11 cellular contexts compared by ENCODE assay signal in the genomic region with DNA sequence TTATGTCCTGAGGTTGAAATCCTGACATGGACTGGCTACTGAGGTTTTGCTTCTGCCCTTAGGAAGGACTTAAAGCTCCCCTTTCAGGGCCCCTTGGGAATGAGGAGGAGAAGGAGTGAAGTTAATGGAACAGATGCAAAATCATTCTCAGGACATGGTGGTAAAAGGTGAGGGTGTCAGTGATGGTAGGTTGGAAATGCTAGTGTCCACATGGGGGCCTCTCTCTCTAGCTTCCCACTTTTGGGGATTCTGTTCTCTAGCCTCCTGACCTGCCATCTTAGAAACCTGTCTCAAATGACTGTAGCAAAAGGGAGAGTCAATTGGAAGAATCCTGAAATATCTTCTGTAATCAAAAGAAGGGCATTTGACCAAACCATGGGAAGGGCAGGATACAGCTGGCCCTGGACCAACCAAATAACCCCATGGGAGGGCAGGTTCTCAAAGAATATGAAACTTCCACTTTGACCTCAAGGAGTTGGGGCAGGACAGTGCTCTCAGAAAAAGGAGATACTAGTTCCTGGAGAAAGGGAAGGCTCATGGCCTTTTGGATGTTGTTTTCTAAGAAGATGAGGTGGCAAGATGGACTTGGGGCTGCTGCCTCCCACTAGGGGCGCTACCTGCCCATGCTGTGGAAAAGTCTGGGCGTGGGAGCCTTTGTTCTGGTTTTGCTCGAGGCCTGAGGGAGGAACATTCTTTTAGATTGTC. TPM values are rescaled to one million over a fixed set of nuclear protein-coding genes. Genes with fewer than 3 reads are reported as not detected.
DNase-seq lines count a peak whose midpoint lies in the region; ATAC-seq and TF ChIP-seq lines count a peak whose summit lies in the region.
"Had no signal": no experiment of that assay in that cellular context is flagged by ENCODE, and none has a peak within 500 bp of the region (broad histone marks: within the 10 kb centered on the region; RNA-seq: fewer than 3 reads in every experiment).

No MANE protein-coding gene starts in this region.

- H3K4me1 Mint-ChIP-seq in activated CD8-positive, alpha-beta memory T cell treated with anti-CD3 and anti-CD28 coated beads, Interleukin-2, amount 10 ng/mL, durations not matched to agents 7 days and 5 days = peaks cover 13% of the 10 kb centered on the region

- H2AFZ ChIP-seq in PC-9 = no peak overlapping the region

- no peaks in the 10 kb centered on the region for H3K36me3 Mint-ChIP-seq in activated CD8-positive, alpha-beta memory T cell treated with anti-CD3 and anti-CD28 coated beads, Interleukin-2, amount 10 ng/mL, durations not matched to agents 7 days and 5 days

- no peaks in the 10 kb centered on the region for H3K27me3 Mint-ChIP-seq in activated CD8-positive, alpha-beta memory T cell treated with anti-CD3 and anti-CD28 coated beads, Interleukin-2, amount 10 ng/mL, durations not matched to agents 7 days and 5 days

- no peak overlapping the region for H3K27ac Mint-ChIP-seq in activated CD8-positive, alpha-beta memory T cell treated with anti-CD3 and anti-CD28 coated beads, Interleukin-2, amount 10 ng/mL, durations not matched to agents 7 days and 5 days

- no peak overlapping the region for H3K27ac ChIP-seq in PC-9
- no peak overlapping the region for H3K27ac ChIP-seq in ascending aorta
- no peak overlapping the region for H3K27ac ChIP-seq in vagina
- H3K27ac ChIP-seq: BLaER1 treated with 17β-estradiol and CSF1 and Interleukin-3, amounts not matched to agents 10 nM and 100 nM had no signal

- CTCF ChIA-PET in activated CD8-positive, alpha-beta memory T cell treated with anti-CD3 and anti-CD28 coated beads, Interleukin-2, amount 10 ng/mL, durations not matched to agents 7 days and 5 days (lab: Charles Lee) = interaction anchor here (0.9 to 1.3 kb wide), 5 partner anchors 9 to 38 kb away, joined by 3 read pairs; a partner anchor contains a TSS
- CTCF ChIA-PET in PC-9 (lab: Charles Lee) = no interaction called here

- no peaks in the 10 kb centered on the region for H4K20me1 ChIP-seq in PC-9 (ENCODE audit: insufficient read depth)
- H4K20me1 ChIP-seq: BLaER1 treated with 17β-estradiol and CSF1 and Interleukin-3, amounts not matched to agents 10 nM and 100 nM had no signal

- peak; percentile 45 for ATAC-seq in activated CD8-positive, alpha-beta memory T cell treated with anti-CD3 and anti-CD28 coated beads, Interleukin-2, amount 10 ng/mL, durations not matched to agents 7 days and 5 days
- ATAC-seq in GM21360 (IDR thresholded peaks at IDR 0.05; ENCODE audit: unreplicated experiment) = no peak

- no TSS peak for BruUV-seq in PC-9 (replicated peaks; lab: Mats Ljungman, UMichigan)

- H3K4me2 ChIP-seq in PC-9 = no peak overlapping the region
- H3K4me2 ChIP-seq: BLaER1 treated with 17β-estradiol and CSF1 and Interleukin-3, amounts not matched to agents 10 nM and 100 nM had no signal

- TF ChIP-seq CTCF in PC-9 (conservative IDR thresholded peaks at IDR 0.05) (peak; percentile 41), cardiac fibroblast (IDR thresholded peaks at IDR 0.05; ENCODE audit: low read depth, low read length) (peak; percentile 43), ascending aorta (IDR thresholded peaks at IDR 0.05) (no peak), vagina (IDR thresholded peaks at IDR 0.05) (no peak)

- no peaks in the 10 kb centered on the region for H3F3A ChIP-seq in PC-9 (ENCODE audit: insufficient read depth, low read depth)

- POLR2A ChIA-PET in PC-9 (lab: Charles Lee; ENCODE audit: unreplicated experiment) = no interaction called here

- TF ChIP-seq POLR2A in vagina (IDR thresholded peaks at IDR 0.05) = no peak

- H3K27me3 ChIP-seq in PC-9 (ENCODE audit: insufficient read depth, low read depth) = no peaks in the 10 kb centered on the region
- no peaks in the 10 kb centered on the region for H3K27me3 ChIP-seq in ascending aorta
- H3K27me3 ChIP-seq in vagina = no peaks in the 10 kb centered on the region
- H3K27me3 ChIP-seq: BLaER1 treated with 17β-estradiol and CSF1 and Interleukin-3, amounts not matched to agents 10 nM and 100 nM had no signal

- DNase-seq in activated CD8-positive, alpha-beta memory T cell treated with anti-CD3 and anti-CD28 coated beads, Interleukin-2, amount 10 ng/mL, durations not matched to agents 7 days and 5 days = no peak
- no peak for DNase-seq in activated CD8-positive, alpha-beta memory T cell treated with anti-CD3 and anti-CD28 coated beads, Interleukin-2, amount 50 U/mL, for 48 hours
- DNase-seq in PC-9 (peak in 1 of 2 experiments; percentile 36), cardiac fibroblast (ENCODE audit: low read depth in 2 of 2) (peak in 1 of 2 donors; percentile 17), ascending aorta (ENCODE audit: low spot score in 2 of 2) (no peak), vagina (ENCODE audit: extremely low spot score in 2 of 2) (no peak)
- DNase-seq in stimulated activated CD4-positive, alpha-beta T cell treated with anti-CD3 and anti-CD28 coated beads, Interleukin-4, amount 100 ng/mL, for 24 hours = peak; percentile 21
- DNase-seq: cerebellar nuclear complex had no signal

- H3K4me3 Mint-ChIP-seq in activated CD8-positive, alpha-beta memory T cell treated with anti-CD3 and anti-CD28 coated beads, Interleukin-2, amount 10 ng/mL, durations not matched to agents 7 days and 5 days = no peak overlapping the region

- no peaks in the 10 kb centered on the region for H3K79me2 ChIP-seq in PC-9 (ENCODE audit: low read depth)

- no peaks in the 10 kb centered on the region for H3K9me2 ChIP-seq in PC-9 (ENCODE audit: insufficient read depth)

- H3K36me3 ChIP-seq in PC-9 (ENCODE audit: low read depth) = no peaks in the 10 kb centered on the region
- no peaks in the 10 kb centered on the region for H3K36me3 ChIP-seq in ascending aorta
- H3K36me3 ChIP-seq in vagina = no peaks in the 10 kb centered on the region
- H3K36me3 ChIP-seq: BLaER1 treated with 17β-estradiol and CSF1 and Interleukin-3, amounts not matched to agents 10 nM and 100 nM had no signal

- no peaks in the 10 kb centered on the region for H3K9me3 Mint-ChIP-seq in activated CD8-positive, alpha-beta memory T cell treated with anti-CD3 and anti-CD28 coated beads, Interleukin-2, amount 10 ng/mL, durations not matched to agents 7 days and 5 days (ENCODE audit: low read depth)

- H3K4me3 ChIP-seq in PC-9 (no peak overlapping the region), cardiac fibroblast (replicated peaks in 1 of 2; ENCODE audit: low read depth in 2 of 2, low read length in 2 of 2) (no peak overlapping the region), ascending aorta (no peak overlapping the region), vagina (no peak overlapping the region)
- H3K4me3 ChIP-seq: BLaER1 treated with 17β-estradiol and CSF1 and Interleukin-3, amounts not matched to agents 10 nM and 100 nM had no signal

- peaks cover 8% of the 10 kb centered on the region; the same call in 1 of the 2 replicates for H3K4me1 ChIP-seq in PC-9 (replicated peaks; ENCODE audit: insufficient read depth)
- no peaks in the 10 kb centered on the region for H3K4me1 ChIP-seq in ascending aorta
- no peaks in the 10 kb centered on the region for H3K4me1 ChIP-seq in vagina

- intact Hi-C loops in PC-9 (cut with micrococcal nuclease; ENCODE audit: unreplicated experiment) = no loop called here
- intact Hi-C loops in ascending aorta (cut with DNase I) = no loop called here
- intact Hi-C loops in vagina (cut with DNase I) = no loop called here

- no peaks in the 10 kb centered on the region for H3K9me3 ChIP-seq in PC-9 (ENCODE audit: insufficient read depth, low read depth)
- no peaks in the 10 kb centered on the region for H3K9me3 ChIP-seq in ascending aorta
- no peaks in the 10 kb centered on the region for H3K9me3 ChIP-seq in vagina
- H3K9me3 ChIP-seq: BLaER1 treated with 17β-estradiol and CSF1 and Interleukin-3, amounts not matched to agents 10 nM and 100 nM had no signal

RNA-seq across cellular contexts. Expression of a gene that starts 21.2 kb away (rescaled TPM):
- not detected for total RNA-seq in activated CD8-positive, alpha-beta memory T cell treated with anti-CD3 and anti-CD28 coated beads, Interleukin-2, amount 10 ng/mL, durations not matched to agents 7 days and 5 days
- not detected in 2 replicates for total RNA-seq in PC-9 (2021)
- not detected for total RNA-seq in ascending aorta
- not detected for total RNA-seq in vagina
- total RNA-seq: RPMI7951 had no signal

RNA-seq across cellular contexts. Expression of a gene that starts 36.5 kb away (rescaled TPM):
- 10 to 100 TPM; 25.0 to 32.3 TPM for total RNA-seq in activated CD8-positive, alpha-beta memory T cell treated with anti-CD3 and anti-CD28 coated beads, Interleukin-2, amount 10 ng/mL, durations not matched to agents 7 days and 5 days
- total RNA-seq in PC-9 (2021) (51.0 and 64.6 TPM in 2 replicates), ascending aorta (4.8 TPM), vagina (15.5 TPM)

Comparison
In these comparisons a context has a peak if more than half of its experiments do, and no peak if none do; other contexts are left out.
1. CTCF ChIP-seq: peak in PC-9 (single experiment) and cardiac fibroblast (single experiment); none in ascending aorta (0 of 3) and vagina (0 of 3).